Comparison of ENCODE assay signal across 9 cellular contexts in genomic region chr1:54996359-54996868, GRCh38. TPM values are rescaled to one million over a fixed set of nuclear protein-coding genes. Genes with fewer than 3 reads are reported as not detected.
A peak's percentile ranks its signal among the peaks of the same experiment; 100 is the strongest.
DNase-seq lines count a peak whose midpoint lies in the region; ATAC-seq, FAIRE-seq and TF ChIP-seq lines count a peak whose summit lies in the region.
"Had no signal": no experiment of that assay in that cellular context is flagged by ENCODE, and none has a peak within 500 bp of the region (broad histone marks: within the 10 kb centered on the region; RNA-seq: fewer than 3 reads in every experiment).

No MANE protein-coding gene starts in this region.

- H3K27me3 Mint-ChIP-seq in HFFc6 (ENCODE audit: insufficient read depth) = peaks cover 33% of the 10 kb centered on the region

- H3K36me3 ChIP-seq in bronchial epithelial cell (ENCODE audit: control insufficient read depth, insufficient read depth, low read length) (no peaks in the 10 kb centered on the region), kidney (ENCODE audit: control insufficient read depth in 1 of 2, insufficient read depth in 2 of 2, low read length in 2 of 2) (no peaks in the 10 kb centered on the region)

- intact Hi-C loops in kidney (cut with DNase I) = no loop called here

- no peaks in the 10 kb centered on the region for H3K9me3 Mint-ChIP-seq in HFFc6

- no peaks in the 10 kb centered on the region for H3K27me3 ChIP-seq in bronchial epithelial cell (ENCODE audit: control insufficient read depth, insufficient read depth, low read length)

- H3K4me3 ChIP-seq in bronchial epithelial cell (ENCODE audit: low read depth, low read length) (no peak overlapping the region), kidney (ENCODE audit: low read length in 2 of 2) (no peak overlapping the region)

- FAIRE-seq in bronchial epithelial cell (lab: Jason Lieb, UNC) (no peak), kidney (lab: Jason Lieb, UNC) (no peak)

- TF ChIP-seq CTCF in HFFc6 (IDR thresholded peaks at IDR 0.05) (peak; percentile 94), bronchial epithelial cell (IDR thresholded peaks at IDR 0.05; ENCODE audit: insufficient read depth, low read length, severe bottlenecking) (peak; percentile 87), kidney (IDR thresholded peaks at IDR 0.05; ENCODE audit: borderline replicate concordance, extremely low read depth, insufficient read depth) (peak; percentile 74)

- peaks cover 13% of the 10 kb centered on the region for H3K4me1 Mint-ChIP-seq in HFFc6 (ENCODE audit: low read depth)

- DNase-seq in ELR (ENCODE audit: low read depth) (peak; percentile 80), HFFc6 (peak; percentile 37), NCI-H2107 treated with DMSO at 0.1 percent for 48 hours (lab: John Stamatoyannopoulos, UW; ENCODE audit: unreplicated experiment) (peak; percentile 41), bronchial epithelial cell (ENCODE audit: low read depth) (peak; percentile 41), kidney (peak; percentile 91)
- DNase-seq in activated CD4-positive, CD25-positive, alpha-beta regulatory T cell treated with anti-CD3 and anti-CD28 coated beads, Interleukin-2, amount 50 U/mL, for 16 hours (ENCODE audit: low read depth, low spot score) = peak; percentile 63
- peak; percentile 63 to 74 for DNase-seq in stimulated activated CD4-positive, alpha-beta T cell treated with anti-CD3 and anti-CD28 coated beads, Interleukin-4, amount 100 ng/mL, for 4 hours

- no peak overlapping the region for H3K27ac ChIP-seq in kidney (ENCODE audit: low read depth in 2 of 2, low read length in 2 of 2)

- ATAC-seq in HG03378 (IDR thresholded peaks at IDR 0.05; ENCODE audit: unreplicated experiment) = no peak

- no peak overlapping the region for H3K27ac Mint-ChIP-seq in HFFc6

- H3K36me3 Mint-ChIP-seq in HFFc6 (ENCODE audit: low read depth) = no peaks in the 10 kb centered on the region

- H3K9me3 ChIP-seq in kidney (ENCODE audit: control insufficient read depth in 1 of 2, low read length in 2 of 2) = no peaks in the 10 kb centered on the region

- peaks cover 0 to 7% of the 10 kb centered on the region in 2 donors for H3K4me1 ChIP-seq in kidney (ENCODE audit: control insufficient read depth in 1 of 2, insufficient read depth in 1 of 2, low read depth in 1 of 2, low read length in 2 of 2)

- no peak overlapping the region for H3K9ac ChIP-seq in kidney (ENCODE audit: low read length in 2 of 2)

- peak overlapping the region; percentile 23; the same call in 1 of the 2 replicates for H3K4me3 Mint-ChIP-seq in HFFc6

RNA-seq across cellular contexts. Expression of gene BSND, which starts 2.3 kb away (rescaled TPM):
- total RNA-seq in HFFc6 (2021; fragmentation: NEBNext Ultra II Directional; extraction: Animal tissue kit (Norgen Biotek cat#: 25700)) = not detected
- total RNA-seq in bronchial epithelial cell (under 0.01 TPM in 1 of 2 replicates, not detected in the other), kidney (1.4 TPM)
- 22.7 TPM for polyA plus RNA-seq in kidney (ENCODE audit: insufficient read depth, low read depth, low replicate concordance)
- polyA plus RNA-seq: esophagus had no signal

RNA-seq across cellular contexts. Expression of gene TMEM61, which starts 16.0 kb away (rescaled TPM):
- not detected for total RNA-seq in HFFc6 (2021; fragmentation: NEBNext Ultra II Directional; extraction: Animal tissue kit (Norgen Biotek cat#: 25700))
- 2.9 and 4.2 TPM in 2 replicates for total RNA-seq in bronchial epithelial cell
- 7.0 TPM for total RNA-seq in kidney
- polyA plus RNA-seq in kidney (ENCODE audit: insufficient read depth, low read depth, low replicate concordance) = 42.7 TPM

RNA-seq across cellular contexts. Expression of gene PCSK9, which starts 42.9 kb away (rescaled TPM):
- total RNA-seq in HFFc6 (2021; fragmentation: NEBNext Ultra II Directional; extraction: Animal tissue kit (Norgen Biotek cat#: 25700)) = under 1 TPM in 2 of 6 experiments, not detected in 4; 0.05 TPM
- total RNA-seq in bronchial epithelial cell (5.8 and 11.3 TPM in 2 replicates), kidney (0.28 TPM)
- 0.13 TPM for polyA plus RNA-seq in kidney (ENCODE audit: insufficient read depth, low read depth, low replicate concordance)

Comparison
In these comparisons a context has a peak if more than half of its experiments do, and no peak if none do; other contexts are left out.
1. DNase-seq: peak in every context shown above with its lines; median percentile 91 in kidney; 80 in ELR; 68 in stimulated activated CD4-positive, alpha-beta T cell treated with anti-CD3 and anti-CD28 coated beads, Interleukin-4, amount 100 ng/mL, for 4 hours; 63 in activated CD4-positive, CD25-positive, alpha-beta regulatory T cell treated with anti-CD3 and anti-CD28 coated beads, Interleukin-2, amount 50 U/mL, for 16 hours; 41 in NCI-H2107 treated with DMSO at 0.1 percent for 48 hours; 41 in bronchial epithelial cell; 37 in HFFc6.